ENCODE assay signal across 8 cellular contexts in genomic region chr1:207868769-207869721, GRCh38. TPM values are rescaled to one million over a fixed set of nuclear protein-coding genes. Genes with fewer than 3 reads are reported as not detected.
DNase-seq lines count a peak whose midpoint lies in the region; ATAC-seq and TF ChIP-seq lines count a peak whose summit lies in the region.

No MANE protein-coding gene starts in this region.

- POLR2A ChIA-PET in OCI-LY7 (lab: Charles Lee): interaction anchor here (0.6 to 9.5 kb wide), 7 partner anchors 9 to 544 kb away, joined by 3 to 109 read pairs (median 4); no protein-coding TSS in a partner anchor

- H3K9ac ChIP-seq in mucosa of stomach (ENCODE audit: low read length): peak overlapping the region; percentile 96

- H2AFZ ChIP-seq in OCI-LY7 (ENCODE audit: low read length): peak overlapping the region; percentile 96

- DNase-seq in COR-L47 (lab: John Stamatoyannopoulos, UW): peak; percentile 63
- DNase-seq in OCI-LY7 (ENCODE audit: low spot score): peak; percentile 84
- DNase-seq in activated T-cell treated with anti-CD3 and anti-CD28 coated beads, Interleukin-2, amount 50 U/mL, for 48 hours: peak; percentile 85 to 86
- peak; percentile 51 to 80 (median 66) for DNase-seq in stimulated activated naive CD4-positive, alpha-beta T cell (lab: John Stamatoyannopoulos, UW)

- H3K79me2 ChIP-seq in OCI-LY7 (ENCODE audit: insufficient read depth, low read depth, low read length): no peaks in the 10 kb centered on the region

- H3K4me3 ChIP-seq in OCI-LY7 (ENCODE audit: low read depth, low read length, poor library complexity, severe bottlenecking) (peak overlapping the region; percentile 85), mucosa of stomach (ENCODE audit: low read length) (peak overlapping the region; percentile 87)

- intact Hi-C loops in OCI-LY7 (cut with micrococcal nuclease; ENCODE audit: unreplicated experiment): loop anchor here (1.0 to 5.0 kb wide), 3 partner anchors 41 to 117 kb away; partner anchors contain the start of gene CD46

- no peaks in the 10 kb centered on the region for H4K20me1 ChIP-seq in OCI-LY7 (ENCODE audit: insufficient read depth, low read length)

- no peaks in the 10 kb centered on the region for H3K27me3 ChIP-seq in mucosa of stomach (ENCODE audit: control insufficient read depth, insufficient read depth, low read length)

- no peak overlapping the region for H3K27ac ChIP-seq in OCI-LY7 (ENCODE audit: low read depth, low read length, poor library complexity, severe bottlenecking)

- peak; percentile 69 for TF ChIP-seq CTCF in OCI-LY7 (conservative IDR thresholded peaks at IDR 0.05; ENCODE audit: low read length)

- ATAC-seq in GM19372 (IDR thresholded peaks at IDR 0.05; ENCODE audit: low read depth, unreplicated experiment): peak; percentile 63
- ATAC-seq in HG03558 (IDR thresholded peaks at IDR 0.05; ENCODE audit: extremely low read depth, unreplicated experiment): peak; percentile 44
- ATAC-seq in esophagus mucosa: peak; percentile 74

- H3K4me1 ChIP-seq in OCI-LY7 (ENCODE audit: insufficient read depth, low read length, poor library complexity, severe bottlenecking): peaks cover 40% of the 10 kb centered on the region
- H3K4me1 ChIP-seq in mucosa of stomach (ENCODE audit: control insufficient read depth, insufficient read depth, low read length): peaks cover 79% of the 10 kb centered on the region

- H3K36me3 ChIP-seq in OCI-LY7 (ENCODE audit: insufficient read depth, low read length): no peaks in the 10 kb centered on the region
- peaks cover 7% of the 10 kb centered on the region for H3K36me3 ChIP-seq in mucosa of stomach (ENCODE audit: control insufficient read depth, insufficient read depth, low read length)

- no TSS peak for BruUV-seq in OCI-LY7 (replicated peaks; lab: Mats Ljungman, UMichigan)

- CTCF ChIA-PET in OCI-LY7 (lab: Charles Lee; ENCODE audit: unreplicated experiment): interaction anchor here (0.5 to 2.5 kb wide), 6 partner anchors 7 to 57 kb away, joined by 3 to 11 read pairs (median 3); no protein-coding TSS in a partner anchor

- no peaks in the 10 kb centered on the region for H3K9me2 ChIP-seq in OCI-LY7 (ENCODE audit: insufficient read depth, low read length)

- H3K4me2 ChIP-seq in OCI-LY7 (ENCODE audit: low read length): peak overlapping the region; percentile 98

- H3K9me3 ChIP-seq in OCI-LY7 (ENCODE audit: low read length): no peaks in the 10 kb centered on the region
- no peaks in the 10 kb centered on the region for H3K9me3 ChIP-seq in mucosa of stomach (ENCODE audit: control insufficient read depth, low read length)

RNA-seq across cellular contexts. Expression of gene CD34, which starts 41.9 kb away (rescaled TPM):
- total RNA-seq in OCI-LY7 (2014; rRNA removed; shearing (Covaris generic)): not detected in 2 replicates
- total RNA-seq in OCI-LY7 (2022) (not detected in 2 replicates), esophagus mucosa (4.3 TPM)
